Comparison of ENCODE assay signal across 26 cellular contexts in the genomic region with DNA sequence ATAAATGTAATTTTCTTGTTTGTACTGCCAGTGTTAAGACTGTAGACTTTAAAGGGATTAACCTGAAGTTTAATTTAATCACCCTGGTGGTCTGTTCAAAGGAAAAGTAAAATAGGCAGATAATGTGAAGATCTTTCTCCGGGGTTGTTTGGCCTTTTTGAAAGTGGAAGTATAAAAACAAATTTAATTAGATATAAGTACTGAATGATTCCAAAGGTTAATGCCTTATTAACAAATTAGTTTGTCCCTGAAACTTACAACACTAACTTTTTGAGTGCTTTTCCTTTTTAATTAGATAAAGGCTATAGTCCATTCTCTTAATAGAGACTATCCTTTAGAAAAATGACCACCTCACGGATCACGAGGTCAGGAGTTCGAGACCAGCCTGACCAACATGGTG. TPM values are rescaled to one million over a fixed set of nuclear protein-coding genes. Genes with fewer than 3 reads are reported as not detected.
DNase-seq lines count a peak whose midpoint lies in the region; ATAC-seq, FAIRE-seq and TF ChIP-seq lines count a peak whose summit lies in the region.
"Had no signal": no experiment of that assay in that cellular context is flagged by ENCODE, and none has a peak within 500 bp of the region (broad histone marks: within the 10 kb centered on the region; RNA-seq: fewer than 3 reads in every experiment).

No MANE protein-coding gene starts in this region.

- no peaks in the 10 kb centered on the region for H4K20me1 ChIP-seq in SK-N-SH (ENCODE audit: insufficient read depth)
- H4K20me1 ChIP-seq: BLaER1 treated with 17β-estradiol and CSF1 and Interleukin-3, amounts not matched to agents 10 nM and 100 nM had no signal

- DNase-seq in SK-N-SH = no peak
- DNase-seq in pancreas = no peak
- no peak for DNase-seq in effector memory CD8-positive, alpha-beta T cell
- DNase-seq in SHP77 treated with DMSO at 0.1 percent for 48 hours (lab: John Stamatoyannopoulos, UW) = no peak
- DNase-seq in HCEC 1CT = no peak
- DNase-seq: 8988T; ACHN; AML-193; BE2C; CD4-positive, alpha-beta T cell; CD8-positive, alpha-beta memory T cell; DMS 273 treated with DMSO at 0.1 percent for 48 hours; DMS79; EL; GDM1; H9; HFFc6 had no signal

- POLR2A ChIA-PET in SK-N-SH (lab: Yijun Ruan, JAX) = no interaction called here

- no peaks in the 10 kb centered on the region for H3F3A ChIP-seq in SK-N-SH (replicated peaks; ENCODE audit: insufficient read depth)

- H2AFZ ChIP-seq in SK-N-SH (ENCODE audit: low read depth) = no peak overlapping the region
- H2AFZ ChIP-seq: GM23338 had no signal

- intact Hi-C loops in pancreas (cut with DNase I) = no loop called here

- H3K36me3 ChIP-seq in SK-N-SH (replicated peaks in 1 of 2; ENCODE audit: control insufficient read depth in 1 of 2, insufficient read depth in 2 of 2, low read length in 1 of 2) (no peaks in the 10 kb centered on the region), pancreas (no peaks in the 10 kb centered on the region)
- H3K36me3 ChIP-seq: BE2C had no signal

- H3K27ac ChIP-seq in SK-N-SH (ENCODE audit: low read depth in 2 of 2, low read length in 1 of 2) = peak overlapping the region in 1 of 2 experiments; percentile 31; a peak in 1 of 4 replicates
- H3K27ac ChIP-seq in pancreas = no peak overlapping the region
- H3K27ac ChIP-seq: A549; BLaER1 treated with 17β-estradiol and CSF1 and Interleukin-3, amounts not matched to agents 10 nM and 100 nM had no signal

- H3K27me3 ChIP-seq in SK-N-SH (ENCODE audit: insufficient read depth) = no peaks in the 10 kb centered on the region; the same call in 1 of the 2 replicates
- H3K27me3 ChIP-seq in pancreas = no peaks in the 10 kb centered on the region
- H3K27me3 ChIP-seq: BE2C had no signal

- no peak; a peak in 1 of 4 replicates for TF ChIP-seq EP300 in SK-N-SH (IDR thresholded peaks at IDR 0.05; ENCODE audit: borderline replicate concordance in 1 of 2, low read depth in 1 of 2, low read length in 1 of 2)

- WGBS in SK-N-SH (ENCODE audit: low lambda C conversion rate) = 50% methylated on average over 4 of the region's 4 CpGs
- 85 to 96% methylated on average over 4 of the region's 4 CpGs for WGBS in pancreas, 2 donors

- H3K9me3 ChIP-seq in SK-N-SH (no peaks in the 10 kb centered on the region), pancreas (no peaks in the 10 kb centered on the region)
- H3K9me3 ChIP-seq: A549; BE2C; BLaER1 treated with 17β-estradiol and CSF1 and Interleukin-3, amounts not matched to agents 10 nM and 100 nM had no signal

- H3K79me2 ChIP-seq in SK-N-SH (ENCODE audit: insufficient read depth) = no peaks in the 10 kb centered on the region

- CTCF ChIA-PET in SK-N-SH (lab: Yijun Ruan, JAX) = no interaction called here

- TF ChIP-seq CTCF in SK-N-SH (IDR thresholded peaks at IDR 0.05) = no peak
- TF ChIP-seq CTCF in pancreas (IDR thresholded peaks at IDR 0.05) = no peak

- H3K9me3 Mint-ChIP-seq in effector memory CD8-positive, alpha-beta T cell = no peaks in the 10 kb centered on the region
- H3K9me3 Mint-ChIP-seq: CD14-positive monocyte; CD4-positive, alpha-beta T cell; CD8-positive, alpha-beta memory T cell; GM23338 had no signal

- ATAC-seq in SK-N-SH treated with all-trans-retinoic acid at 6 μM for 48 hours (no peak), pancreas (no peak)
- ATAC-seq in effector memory CD8-positive, alpha-beta T cell (replicated peaks) = no peak
- ATAC-seq: A549, GM12878, GM23338 had no signal

- H3K4me1 ChIP-seq in SK-N-SH (ENCODE audit: control insufficient read depth in 1 of 2, insufficient read depth in 2 of 2, low read depth in 1 of 2, low read length in 1 of 2) (peaks cover 0 to 2% of the 10 kb centered on the region in 2 experiments; a peak in 2 of 4 replicates), pancreas (no peaks in the 10 kb centered on the region)
- H3K4me1 ChIP-seq: A549; BLaER1 treated with 17β-estradiol and CSF1 and Interleukin-3, amounts not matched to agents 10 nM and 100 nM had no signal

- FAIRE-seq in colon (lab: Jason Lieb, UNC) (peak; percentile 94), pancreas (lab: Jason Lieb, UNC) (peak; percentile 70)
- FAIRE-seq: A549, D721Med, GM12878 had no signal

- H3K4me3 Mint-ChIP-seq in effector memory CD8-positive, alpha-beta T cell = no peak overlapping the region
- H3K4me3 Mint-ChIP-seq: CD14-positive monocyte; CD4-positive, alpha-beta T cell; CD8-positive, alpha-beta memory T cell; GM23338; H9; HFFc6 had no signal

- H3K9ac ChIP-seq in SK-N-SH = no peak overlapping the region
- H3K9ac ChIP-seq: BLaER1 treated with 17β-estradiol and CSF1 and Interleukin-3, amounts not matched to agents 10 nM and 100 nM had no signal

- no peaks in the 10 kb centered on the region for H3K27me3 Mint-ChIP-seq in effector memory CD8-positive, alpha-beta T cell
- H3K27me3 Mint-ChIP-seq: CD4-positive, alpha-beta T cell had no signal

- H3K9me2 ChIP-seq in SK-N-SH = no peaks in the 10 kb centered on the region

- H3K4me2 ChIP-seq in SK-N-SH = no peak overlapping the region
- H3K4me2 ChIP-seq: A549; BLaER1 treated with 17β-estradiol and CSF1 and Interleukin-3, amounts not matched to agents 10 nM and 100 nM; GM23338 had no signal

- H3K27ac Mint-ChIP-seq in effector memory CD8-positive, alpha-beta T cell = no peak overlapping the region
- H3K27ac Mint-ChIP-seq: CD14-positive monocyte; CD4-positive, alpha-beta T cell; CD8-positive, alpha-beta memory T cell; GM23338; H9; HFFc6 had no signal

- TF ChIP-seq RAD21 in SK-N-SH (IDR thresholded peaks at IDR 0.05; ENCODE audit: low read length) = no peak

- H3K4me3 ChIP-seq in SK-N-SH (ENCODE audit: low read depth in 2 of 2, low read length in 1 of 2) (no peak overlapping the region), pancreas (no peak overlapping the region)
- H3K4me3 ChIP-seq: A549; BLaER1 treated with 17β-estradiol and CSF1 and Interleukin-3, amounts not matched to agents 10 nM and 100 nM; GM12878; GM23338 had no signal

- H3K4me1 Mint-ChIP-seq in effector memory CD8-positive, alpha-beta T cell (ENCODE audit: low read depth in 2 of 2) = peaks cover 0 to 3% of the 10 kb centered on the region in 2 donors
- H3K4me1 Mint-ChIP-seq: CD14-positive monocyte; CD8-positive, alpha-beta memory T cell; GM23338 had no signal

- H3K36me3 Mint-ChIP-seq in effector memory CD8-positive, alpha-beta T cell (ENCODE audit: insufficient read depth) = peaks cover 6% of the 10 kb centered on the region

TF ChIP-seq in SK-N-SH treated with all-trans-retinoic acid at 6 μM for 48 hours, 23 proteins besides CTCF, POLR2A, EP300 and RAD21:
- TF ChIP-seq, protein P1, sequence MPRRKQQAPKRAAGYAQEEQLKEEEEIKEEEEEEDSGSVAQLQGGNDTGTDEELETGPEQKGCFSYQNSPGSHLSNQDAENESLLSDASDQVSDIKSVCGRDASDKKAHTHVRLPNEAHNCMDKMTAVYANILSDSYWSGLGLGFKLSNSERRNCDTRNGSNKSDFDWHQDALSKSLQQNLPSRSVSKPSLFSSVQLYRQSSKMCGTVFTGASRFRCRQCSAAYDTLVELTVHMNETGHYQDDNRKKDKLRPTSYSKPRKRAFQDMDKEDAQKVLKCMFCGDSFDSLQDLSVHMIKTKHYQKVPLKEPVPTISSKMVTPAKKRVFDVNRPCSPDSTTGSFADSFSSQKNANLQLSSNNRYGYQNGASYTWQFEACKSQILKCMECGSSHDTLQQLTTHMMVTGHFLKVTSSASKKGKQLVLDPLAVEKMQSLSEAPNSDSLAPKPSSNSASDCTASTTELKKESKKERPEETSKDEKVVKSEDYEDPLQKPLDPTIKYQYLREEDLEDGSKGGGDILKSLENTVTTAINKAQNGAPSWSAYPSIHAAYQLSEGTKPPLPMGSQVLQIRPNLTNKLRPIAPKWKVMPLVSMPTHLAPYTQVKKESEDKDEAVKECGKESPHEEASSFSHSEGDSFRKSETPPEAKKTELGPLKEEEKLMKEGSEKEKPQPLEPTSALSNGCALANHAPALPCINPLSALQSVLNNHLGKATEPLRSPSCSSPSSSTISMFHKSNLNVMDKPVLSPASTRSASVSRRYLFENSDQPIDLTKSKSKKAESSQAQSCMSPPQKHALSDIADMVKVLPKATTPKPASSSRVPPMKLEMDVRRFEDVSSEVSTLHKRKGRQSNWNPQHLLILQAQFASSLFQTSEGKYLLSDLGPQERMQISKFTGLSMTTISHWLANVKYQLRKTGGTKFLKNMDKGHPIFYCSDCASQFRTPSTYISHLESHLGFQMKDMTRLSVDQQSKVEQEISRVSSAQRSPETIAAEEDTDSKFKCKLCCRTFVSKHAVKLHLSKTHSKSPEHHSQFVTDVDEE (CRISPR knock-in tag; IDR thresholded peaks at IDR 0.05) = 0 out of 2 replicates have a peak, but pooled peaks have one; percentile 40
- TF ChIP-seq PPARA (CRISPR knock-in tag; IDR thresholded peaks at IDR 0.05; ENCODE audit: borderline replicate concordance) = no peak
- peak; percentile 93 for TF ChIP-seq ISL1 (CRISPR knock-in tag; IDR thresholded peaks at IDR 0.05)

TF ChIP-seq in SK-N-SH, 30 proteins besides CTCF, POLR2A, EP300 and RAD21 (continues in another document):
- TF ChIP-seq GABPA (IDR thresholded peaks at IDR 0.05; ENCODE audit: low read depth) = no peak
- TF ChIP-seq, protein P2, sequence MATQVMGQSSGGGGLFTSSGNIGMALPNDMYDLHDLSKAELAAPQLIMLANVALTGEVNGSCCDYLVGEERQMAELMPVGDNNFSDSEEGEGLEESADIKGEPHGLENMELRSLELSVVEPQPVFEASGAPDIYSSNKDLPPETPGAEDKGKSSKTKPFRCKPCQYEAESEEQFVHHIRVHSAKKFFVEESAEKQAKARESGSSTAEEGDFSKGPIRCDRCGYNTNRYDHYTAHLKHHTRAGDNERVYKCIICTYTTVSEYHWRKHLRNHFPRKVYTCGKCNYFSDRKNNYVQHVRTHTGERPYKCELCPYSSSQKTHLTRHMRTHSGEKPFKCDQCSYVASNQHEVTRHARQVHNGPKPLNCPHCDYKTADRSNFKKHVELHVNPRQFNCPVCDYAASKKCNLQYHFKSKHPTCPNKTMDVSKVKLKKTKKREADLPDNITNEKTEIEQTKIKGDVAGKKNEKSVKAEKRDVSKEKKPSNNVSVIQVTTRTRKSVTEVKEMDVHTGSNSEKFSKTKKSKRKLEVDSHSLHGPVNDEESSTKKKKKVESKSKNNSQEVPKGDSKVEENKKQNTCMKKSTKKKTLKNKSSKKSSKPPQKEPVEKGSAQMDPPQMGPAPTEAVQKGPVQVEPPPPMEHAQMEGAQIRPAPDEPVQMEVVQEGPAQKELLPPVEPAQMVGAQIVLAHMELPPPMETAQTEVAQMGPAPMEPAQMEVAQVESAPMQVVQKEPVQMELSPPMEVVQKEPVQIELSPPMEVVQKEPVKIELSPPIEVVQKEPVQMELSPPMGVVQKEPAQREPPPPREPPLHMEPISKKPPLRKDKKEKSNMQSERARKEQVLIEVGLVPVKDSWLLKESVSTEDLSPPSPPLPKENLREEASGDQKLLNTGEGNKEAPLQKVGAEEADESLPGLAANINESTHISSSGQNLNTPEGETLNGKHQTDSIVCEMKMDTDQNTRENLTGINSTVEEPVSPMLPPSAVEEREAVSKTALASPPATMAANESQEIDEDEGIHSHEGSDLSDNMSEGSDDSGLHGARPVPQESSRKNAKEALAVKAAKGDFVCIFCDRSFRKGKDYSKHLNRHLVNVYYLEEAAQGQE (IDR thresholded peaks at IDR 0.05; ENCODE audit: low read depth, low read length) = no peak

RNA-seq across cellular contexts. Expression of a gene that starts 10.4 kb away (rescaled TPM):
- polyA plus RNA-seq in SK-N-SH (2012; rRNA removed) = not detected in 2 replicates
- 0.04 TPM in 1 of 2 replicates, not detected in the other for polyA plus RNA-seq in SK-N-SH (2012; cell fraction: cytosol; rRNA removed)
- not detected in 2 replicates for polyA plus RNA-seq in SK-N-SH (2012; cell fraction: nucleus; rRNA removed)
- not detected for total RNA-seq in pancreas
- not detected for polyA plus RNA-seq in pancreas
- total RNA-seq: CD4-positive, alpha-beta T cell; H4 had no signal
- polyA plus RNA-seq: A549; CD14-positive monocyte; CD8-positive, alpha-beta memory T cell; GM23338 had no signal
